Comparison of ENCODE assay signal across 2 cellular contexts in the genomic region with DNA sequence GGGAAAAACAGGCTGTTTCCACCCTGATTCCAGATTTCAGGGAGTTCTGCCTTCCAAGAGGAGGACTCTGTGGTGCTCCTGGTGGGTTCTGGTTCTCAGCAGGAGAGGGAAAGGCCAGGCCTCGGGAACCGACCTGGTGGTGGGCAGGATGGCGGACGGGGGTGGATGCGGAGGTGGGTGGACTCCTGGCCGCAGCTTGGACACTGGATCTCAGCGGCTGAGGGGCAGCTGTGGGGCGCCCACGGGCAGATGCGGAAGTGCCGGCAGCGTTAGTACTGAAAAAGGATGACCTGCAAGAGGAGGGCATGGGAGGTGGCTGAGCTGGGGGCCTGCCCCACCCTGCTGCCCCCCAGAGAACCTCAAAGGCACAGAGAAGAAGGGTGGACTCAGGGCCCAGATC.
A peak's percentile ranks its signal among the peaks of the same experiment; 100 is the strongest.
TF ChIP-seq lines count a peak whose summit lies in the region.

No MANE protein-coding gene starts in this region.

TF ChIP-seq in HEK293, 187 proteins besides CTCF, POLR2A, EP300 and RAD21:
- TF ChIP-seq EGR2 (tag by site-specific recombination; IDR thresholded peaks at IDR 0.05; ENCODE audit: low read depth), result peak; percentile 23; the same call in 1 of the 2 replicates
- TF ChIP-seq, protein P1, sequence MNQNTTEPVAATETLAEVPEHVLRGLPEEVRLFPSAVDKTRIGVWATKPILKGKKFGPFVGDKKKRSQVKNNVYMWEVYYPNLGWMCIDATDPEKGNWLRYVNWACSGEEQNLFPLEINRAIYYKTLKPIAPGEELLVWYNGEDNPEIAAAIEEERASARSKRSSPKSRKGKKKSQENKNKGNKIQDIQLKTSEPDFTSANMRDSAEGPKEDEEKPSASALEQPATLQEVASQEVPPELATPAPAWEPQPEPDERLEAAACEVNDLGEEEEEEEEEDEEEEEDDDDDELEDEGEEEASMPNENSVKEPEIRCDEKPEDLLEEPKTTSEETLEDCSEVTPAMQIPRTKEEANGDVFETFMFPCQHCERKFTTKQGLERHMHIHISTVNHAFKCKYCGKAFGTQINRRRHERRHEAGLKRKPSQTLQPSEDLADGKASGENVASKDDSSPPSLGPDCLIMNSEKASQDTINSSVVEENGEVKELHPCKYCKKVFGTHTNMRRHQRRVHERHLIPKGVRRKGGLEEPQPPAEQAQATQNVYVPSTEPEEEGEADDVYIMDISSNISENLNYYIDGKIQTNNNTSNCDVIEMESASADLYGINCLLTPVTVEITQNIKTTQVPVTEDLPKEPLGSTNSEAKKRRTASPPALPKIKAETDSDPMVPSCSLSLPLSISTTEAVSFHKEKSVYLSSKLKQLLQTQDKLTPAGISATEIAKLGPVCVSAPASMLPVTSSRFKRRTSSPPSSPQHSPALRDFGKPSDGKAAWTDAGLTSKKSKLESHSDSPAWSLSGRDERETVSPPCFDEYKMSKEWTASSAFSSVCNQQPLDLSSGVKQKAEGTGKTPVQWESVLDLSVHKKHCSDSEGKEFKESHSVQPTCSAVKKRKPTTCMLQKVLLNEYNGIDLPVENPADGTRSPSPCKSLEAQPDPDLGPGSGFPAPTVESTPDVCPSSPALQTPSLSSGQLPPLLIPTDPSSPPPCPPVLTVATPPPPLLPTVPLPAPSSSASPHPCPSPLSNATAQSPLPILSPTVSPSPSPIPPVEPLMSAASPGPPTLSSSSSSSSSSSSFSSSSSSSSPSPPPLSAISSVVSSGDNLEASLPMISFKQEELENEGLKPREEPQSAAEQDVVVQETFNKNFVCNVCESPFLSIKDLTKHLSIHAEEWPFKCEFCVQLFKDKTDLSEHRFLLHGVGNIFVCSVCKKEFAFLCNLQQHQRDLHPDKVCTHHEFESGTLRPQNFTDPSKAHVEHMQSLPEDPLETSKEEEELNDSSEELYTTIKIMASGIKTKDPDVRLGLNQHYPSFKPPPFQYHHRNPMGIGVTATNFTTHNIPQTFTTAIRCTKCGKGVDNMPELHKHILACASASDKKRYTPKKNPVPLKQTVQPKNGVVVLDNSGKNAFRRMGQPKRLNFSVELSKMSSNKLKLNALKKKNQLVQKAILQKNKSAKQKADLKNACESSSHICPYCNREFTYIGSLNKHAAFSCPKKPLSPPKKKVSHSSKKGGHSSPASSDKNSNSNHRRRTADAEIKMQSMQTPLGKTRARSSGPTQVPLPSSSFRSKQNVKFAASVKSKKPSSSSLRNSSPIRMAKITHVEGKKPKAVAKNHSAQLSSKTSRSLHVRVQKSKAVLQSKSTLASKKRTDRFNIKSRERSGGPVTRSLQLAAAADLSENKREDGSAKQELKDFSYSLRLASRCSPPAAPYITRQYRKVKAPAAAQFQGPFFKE (tag by site-specific recombination; IDR thresholded peaks at IDR 0.05; ENCODE audit: borderline replicate concordance), result no peak

TF ChIP-seq in H1, 55 proteins besides CTCF, POLR2A, EP300 and RAD21:
- no peak for TF ChIP-seq SRF (IDR thresholded peaks at IDR 0.05; ENCODE audit: low read depth, low read length)
- TF ChIP-seq EGR1 (IDR thresholded peaks at IDR 0.05; ENCODE audit: borderline replicate concordance, low read depth, low read length), result no peak
- TF ChIP-seq CHD1 (IDR thresholded peaks at IDR 0.05; ENCODE audit: low read depth, low read length), result no peak
- no peak for TF ChIP-seq SAP30 (IDR thresholded peaks at IDR 0.05; ENCODE audit: insufficient read depth, insufficient replicate concordance, low read length)
